In genomic region chr6:799769-800168, GRCh38 we compare ENCODE assay signal across 8 cellular contexts.
"Had no signal": no experiment of that assay in that cellular context is flagged by ENCODE, and none has a peak within 500 bp of the region (broad histone marks: within the 10 kb centered on the region; RNA-seq: fewer than 3 reads in every experiment).

No MANE protein-coding gene starts in this region.

- H3K4me3 ChIP-seq: GM12878 had no signal

- ATAC-seq: GM12878 had no signal

- DNase-seq: GDM1, GF-D8 had no signal

- FAIRE-seq: G401.6, GM12878, GM12891, GM12892, GM18507, GM19239 had no signal
